13 cellular contexts compared by ENCODE assay signal in the genomic region with DNA sequence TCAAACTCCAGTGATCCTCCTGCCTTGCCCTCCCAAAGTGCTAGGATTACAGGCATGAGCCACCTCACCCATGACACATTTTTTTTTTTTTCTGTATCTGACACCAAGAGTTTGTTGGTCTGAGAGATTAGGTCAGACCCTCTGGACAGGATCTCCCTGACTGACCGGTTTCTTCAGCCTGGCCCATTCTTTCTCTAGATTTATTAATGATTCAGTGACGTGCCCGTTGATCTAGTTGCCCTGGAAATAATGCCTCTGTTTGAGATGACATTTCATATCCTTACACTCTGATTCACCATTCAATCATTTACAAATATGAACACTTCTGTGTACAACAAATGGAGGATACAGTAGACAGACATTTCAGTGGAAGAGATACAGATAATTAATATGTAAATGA. TPM values are rescaled to one million over a fixed set of nuclear protein-coding genes. Genes with fewer than 3 reads are reported as not detected.
DNase-seq lines count a peak whose midpoint lies in the region; ATAC-seq and TF ChIP-seq lines count a peak whose summit lies in the region.
"Had no signal": no experiment of that assay in that cellular context is flagged by ENCODE, and none has a peak within 500 bp of the region (broad histone marks: within the 10 kb centered on the region; RNA-seq: fewer than 3 reads in every experiment).

No MANE protein-coding gene starts in this region.

- in situ Hi-C loops in HAP-1 (cut with MboI; ENCODE audit: low sequenced_read_pairs), result no loop called here

- H3K4me3 Mint-ChIP-seq in CD8-positive, alpha-beta memory T cell, result peak overlapping the region; percentile 33 to 98 (median 91)
- H3K4me3 Mint-ChIP-seq in activated T-helper 17 cell treated with anti-CD3 and anti-CD28 coated beads, Interleukin-2, amount 50 U/mL, for 72 hours, result peak overlapping the region; percentile 93
- peak overlapping the region; percentile 14 for H3K4me3 Mint-ChIP-seq in mesothelial cell of epicardium

- H3K27me3 Mint-ChIP-seq in CD8-positive, alpha-beta memory T cell, result peaks cover 9 to 20% of the 10 kb centered on the region in 2 donors
- peaks cover 12% of the 10 kb centered on the region for H3K27me3 Mint-ChIP-seq in activated T-helper 17 cell treated with anti-CD3 and anti-CD28 coated beads, Interleukin-2, amount 50 U/mL, for 72 hours
- peaks cover 7% of the 10 kb centered on the region for H3K27me3 Mint-ChIP-seq in mesothelial cell of epicardium (ENCODE audit: low read depth)

- no peaks in the 10 kb centered on the region for H3K9me3 ChIP-seq in CD8-positive, alpha-beta memory T cell (ENCODE audit: low read length)
- no peaks in the 10 kb centered on the region for H3K9me3 ChIP-seq in HAP-1

- CTCF ChIA-PET in CD8-positive, alpha-beta memory T cell (lab: Charles Lee), result no interaction called here

- POLR2A ChIA-PET in CD8-positive, alpha-beta memory T cell (lab: Charles Lee), result no interaction called here

- no peak overlapping the region for H3K27ac ChIP-seq in CD8-positive, alpha-beta memory T cell (ENCODE audit: low read depth, low read length)

- H3K27ac Mint-ChIP-seq in CD8-positive, alpha-beta memory T cell, result peak overlapping the region in 2 of 8 donors; percentile 13 to 88
- H3K27ac Mint-ChIP-seq in activated T-helper 17 cell treated with anti-CD3 and anti-CD28 coated beads, Interleukin-2, amount 50 U/mL, for 72 hours, result peak overlapping the region; percentile 81
- H3K27ac Mint-ChIP-seq in mesothelial cell of epicardium, result no peak overlapping the region

- H3K4me1 Mint-ChIP-seq in CD8-positive, alpha-beta memory T cell, result peaks cover 24 to 37% (median 32%) of the 10 kb centered on the region in 3 donors
- H3K4me1 Mint-ChIP-seq in activated T-helper 17 cell treated with anti-CD3 and anti-CD28 coated beads, Interleukin-2, amount 50 U/mL, for 72 hours, result peaks cover 18% of the 10 kb centered on the region
- H3K4me1 Mint-ChIP-seq in mesothelial cell of epicardium, result peaks cover 14% of the 10 kb centered on the region

- H3K4me1 ChIP-seq in CD8-positive, alpha-beta memory T cell (ENCODE audit: insufficient read depth, low read length), result peaks cover 22% of the 10 kb centered on the region
- peaks cover 11% of the 10 kb centered on the region for H3K4me1 ChIP-seq in HAP-1

- no peak overlapping the region for H3K4me3 ChIP-seq in CD8-positive, alpha-beta memory T cell (ENCODE audit: low read length)
- no peak overlapping the region for H3K4me3 ChIP-seq in HAP-1

- TF ChIP-seq CTCF in mesothelial cell of epicardium (IDR thresholded peaks at IDR 0.05; ENCODE audit: unreplicated experiment) (no peak), GM20000 (IDR thresholded peaks at IDR 0.05; ENCODE audit: extremely low read depth, missing control alignments) (no peak)

- peak; percentile 36 for ATAC-seq in activated T-helper 17 cell treated with anti-CD3 and anti-CD28 coated beads, Interleukin-2, amount 50 U/mL, for 72 hours (replicated peaks)
- no peak for ATAC-seq in HG02870 (IDR thresholded peaks at IDR 0.05; ENCODE audit: unreplicated experiment)

- H3K9me3 Mint-ChIP-seq in CD8-positive, alpha-beta memory T cell, result peaks cover 0 to 2% (median 0%) of the 10 kb centered on the region in 5 donors
- H3K9me3 Mint-ChIP-seq in activated T-helper 17 cell treated with anti-CD3 and anti-CD28 coated beads, Interleukin-2, amount 50 U/mL, for 72 hours, result peaks cover 3% of the 10 kb centered on the region
- H3K9me3 Mint-ChIP-seq in mesothelial cell of epicardium, result peaks cover 9% of the 10 kb centered on the region

- no peak for DNase-seq in CD8-positive, alpha-beta memory T cell
- DNase-seq in HPDE6-E6E7 (ENCODE audit: extremely low spot score) (peak; percentile 78), mesothelial cell of epicardium (ENCODE audit: low spot score in 2 of 2, unreplicated experiment in 2 of 2) (no peak), HAP-1 (ENCODE audit: low spot score in 2 of 2) (no peak), 8988T (no peak), GM20000 (ENCODE audit: low spot score) (no peak)
- DNase-seq: caudate nucleus; DND-41; NCI-H1105; NCI-H526; stimulated activated naive CD4-positive, alpha-beta T cell had no signal

- no peaks in the 10 kb centered on the region for H3K36me3 ChIP-seq in CD8-positive, alpha-beta memory T cell (ENCODE audit: insufficient read depth, low read length)
- H3K36me3 ChIP-seq in HAP-1 (replicated peaks), result no peaks in the 10 kb centered on the region; the same call in 1 of the 2 replicates

- peaks cover 5% of the 10 kb centered on the region for H3K27me3 ChIP-seq in CD8-positive, alpha-beta memory T cell (ENCODE audit: insufficient read depth, low read length, poor library complexity, severe bottlenecking)
- no peaks in the 10 kb centered on the region for H3K27me3 ChIP-seq in HAP-1 (ENCODE audit: low read depth)

- H3K36me3 Mint-ChIP-seq in CD8-positive, alpha-beta memory T cell, result peaks cover 3 to 11% (median 4%) of the 10 kb centered on the region in 3 donors
- H3K36me3 Mint-ChIP-seq in activated T-helper 17 cell treated with anti-CD3 and anti-CD28 coated beads, Interleukin-2, amount 50 U/mL, for 72 hours (ENCODE audit: low read depth), result peaks cover 22% of the 10 kb centered on the region
- H3K36me3 Mint-ChIP-seq in mesothelial cell of epicardium, result peaks cover 16% of the 10 kb centered on the region

RNA-seq across cellular contexts. Expression of gene ZNF212, which starts 1.4 kb away (rescaled TPM):
- 10 to 100 TPM; 14.7 to 16.6 TPM for total RNA-seq in CD8-positive, alpha-beta memory T cell
- 8.6 TPM for polyA plus RNA-seq in CD8-positive, alpha-beta memory T cell
- total RNA-seq in activated T-helper 17 cell treated with anti-CD3 and anti-CD28 coated beads, Interleukin-2, amount 50 U/mL, for 72 hours, result 10 to 100 TPM in 1 of 2 donors, 1 to 10 TPM in 1; 9.3 to 19.5 TPM
- total RNA-seq in mesothelial cell of epicardium, result 20.5 to 20.8 TPM (median 20.5 TPM) in 3 replicates

RNA-seq across cellular contexts. Expression of gene ZNF783, which starts 23.9 kb away (rescaled TPM):
- total RNA-seq in CD8-positive, alpha-beta memory T cell, result 10 to 100 TPM; 19.7 to 20.4 TPM
- 5.0 TPM for polyA plus RNA-seq in CD8-positive, alpha-beta memory T cell
- 10 to 100 TPM; 12.7 to 17.3 TPM for total RNA-seq in activated T-helper 17 cell treated with anti-CD3 and anti-CD28 coated beads, Interleukin-2, amount 50 U/mL, for 72 hours
- total RNA-seq in mesothelial cell of epicardium, result 34.9 to 37.0 TPM (median 35.5 TPM) in 3 replicates

RNA-seq across cellular contexts. Expression of gene ZNF282, which starts 42.7 kb away (rescaled TPM):
- total RNA-seq in CD8-positive, alpha-beta memory T cell, result 10 to 100 TPM; 35.8 to 36.6 TPM
- polyA plus RNA-seq in CD8-positive, alpha-beta memory T cell, result 1.5 TPM
- total RNA-seq in activated T-helper 17 cell treated with anti-CD3 and anti-CD28 coated beads, Interleukin-2, amount 50 U/mL, for 72 hours, result 100 to 1,000 TPM; 103 to 105 TPM
- 40.4 to 47.0 TPM (median 42.6 TPM) in 3 replicates for total RNA-seq in mesothelial cell of epicardium

Comparison
In these comparisons a context has a peak if more than half of its experiments do, and no peak if none do; other contexts are left out.
1. H3K4me3 Mint-ChIP-seq: peak in every context shown above with its lines; median percentile 93 in activated T-helper 17 cell treated with anti-CD3 and anti-CD28 coated beads, Interleukin-2, amount 50 U/mL, for 72 hours; 91 in CD8-positive, alpha-beta memory T cell; 14 in mesothelial cell of epicardium.